In the genomic region with DNA sequence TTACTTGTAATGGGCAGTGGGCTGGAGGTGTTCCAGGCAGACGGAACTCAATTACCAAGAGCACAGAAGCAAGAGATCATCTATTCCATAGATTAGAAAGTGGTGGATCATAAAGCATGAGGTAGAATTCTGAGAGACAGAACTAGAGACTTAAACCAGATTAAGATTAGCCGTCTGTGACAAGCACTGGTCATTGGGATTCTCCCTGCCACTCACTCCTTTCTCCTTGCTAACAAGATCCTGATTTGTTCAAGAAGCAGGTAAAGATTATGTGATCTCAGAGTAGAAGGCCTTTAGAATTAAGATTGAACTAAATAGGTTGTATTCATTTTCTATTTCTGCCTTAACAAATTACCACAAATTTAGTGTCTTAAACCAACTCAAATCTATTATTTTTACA, we compare ENCODE assay signal across 10 cellular contexts. TPM values are rescaled to one million over a fixed set of nuclear protein-coding genes. Genes with fewer than 3 reads are reported as not detected.
DNase-seq lines count a peak whose midpoint lies in the region; ATAC-seq and TF ChIP-seq lines count a peak whose summit lies in the region.
"Had no signal": no experiment of that assay in that cellular context is flagged by ENCODE, and none has a peak within 500 bp of the region (broad histone marks: within the 10 kb centered on the region; RNA-seq: fewer than 3 reads in every experiment).

No MANE protein-coding gene starts in this region.

- H3K27ac ChIP-seq in layer of hippocampus (ENCODE audit: low read depth, low read length) (peak overlapping the region; percentile 92), testis (peak overlapping the region; percentile 89 to 96)

- no peaks in the 10 kb centered on the region for H3K9me3 Mint-ChIP-seq in activated naive CD4-positive, alpha-beta T cell treated with anti-CD3 and anti-CD28 coated beads, Interleukin-2, amount 10 ng/mL, durations not matched to agents 7 days and 5 days
- H3K9me3 Mint-ChIP-seq in WTC11, result no peaks in the 10 kb centered on the region

- TF ChIP-seq CTCF in WTC11 (IDR thresholded peaks at IDR 0.05) (no peak), testis (IDR thresholded peaks at IDR 0.05) (no peak)

- TF ChIP-seq POLR2A in testis (IDR thresholded peaks at IDR 0.05), result no peak
- no peak for TF ChIP-seq POLR2A in GM18505 (IDR thresholded peaks at IDR 0.05; ENCODE audit: borderline replicate concordance, extremely low read depth, insufficient read depth, insufficient read length)

- no peak overlapping the region for H3K27ac Mint-ChIP-seq in activated naive CD4-positive, alpha-beta T cell treated with anti-CD3 and anti-CD28 coated beads, Interleukin-2, amount 10 ng/mL, durations not matched to agents 7 days and 5 days
- H3K27ac Mint-ChIP-seq in WTC11, result no peak overlapping the region

- H3K9me3 ChIP-seq in testis, result no peaks in the 10 kb centered on the region
- H3K9me3 ChIP-seq: vagina had no signal

- POLR2A ChIA-PET in WTC11 (lab: Charles Lee), result no interaction called here

- intact Hi-C loops in testis (cut with DNase I; ENCODE audit: low total_unique reads), result no loop called here

- 68 to 73% methylated on average over 2 of the region's 2 CpGs for WGBS in testis, 2 donors

- H3K27me3 ChIP-seq in layer of hippocampus (ENCODE audit: control insufficient read depth, insufficient read depth, low read length), result no peaks in the 10 kb centered on the region
- no peaks in the 10 kb centered on the region for H3K27me3 ChIP-seq in testis
- H3K27me3 ChIP-seq: vagina had no signal

- H3K36me3 ChIP-seq in testis (ENCODE audit: low read depth, missing control alignments), result no peaks in the 10 kb centered on the region
- H3K36me3 ChIP-seq: vagina had no signal

- peaks cover 40% of the 10 kb centered on the region for H3K4me1 Mint-ChIP-seq in activated naive CD4-positive, alpha-beta T cell treated with anti-CD3 and anti-CD28 coated beads, Interleukin-2, amount 10 ng/mL, durations not matched to agents 7 days and 5 days
- peaks cover 20% of the 10 kb centered on the region for H3K4me1 Mint-ChIP-seq in WTC11

- ATAC-seq in WTC11 (no peak), HG03196 (IDR thresholded peaks at IDR 0.05; ENCODE audit: unreplicated experiment) (no peak), GM18505 (IDR thresholded peaks at IDR 0.05; ENCODE audit: unreplicated experiment) (no peak)
- ATAC-seq: activated CD4-positive, CD25-positive, alpha-beta regulatory T cell treated with anti-CD3 and anti-CD28 coated beads, Interleukin-2, amount 50 U/mL, for 24 hours had no signal

- H3K4me1 ChIP-seq in testis, result peaks cover 10% of the 10 kb centered on the region

- peaks cover 4% of the 10 kb centered on the region for H3K27me3 Mint-ChIP-seq in activated naive CD4-positive, alpha-beta T cell treated with anti-CD3 and anti-CD28 coated beads, Interleukin-2, amount 10 ng/mL, durations not matched to agents 7 days and 5 days
- H3K27me3 Mint-ChIP-seq in WTC11 (ENCODE audit: low read depth), result no peaks in the 10 kb centered on the region; the same call in 1 of the 2 replicates

- CTCF ChIA-PET in activated naive CD4-positive, alpha-beta T cell treated with anti-CD3 and anti-CD28 coated beads, Interleukin-2, amount 10 ng/mL, durations not matched to agents 7 days and 5 days (lab: Charles Lee), result no interaction called here
- CTCF ChIA-PET in WTC11 (lab: Charles Lee), result no interaction called here

- no peak for DNase-seq in activated naive CD4-positive, alpha-beta T cell treated with anti-CD3 and anti-CD28 coated beads, Interleukin-2, amount 10 ng/mL, durations not matched to agents 7 days and 5 days
- DNase-seq in activated naive CD4-positive, alpha-beta T cell treated with Interleukin-2 at 50 U/mL for 16 hours, result no peak
- no peak for DNase-seq in WTC11 (ENCODE audit: low spot score)
- DNase-seq in testis, result no peak
- DNase-seq in AG20443 (ENCODE audit: low spot score), result no peak

- peaks cover 5% of the 10 kb centered on the region for H3K36me3 Mint-ChIP-seq in activated naive CD4-positive, alpha-beta T cell treated with anti-CD3 and anti-CD28 coated beads, Interleukin-2, amount 10 ng/mL, durations not matched to agents 7 days and 5 days
- peaks cover under 1% of the 10 kb centered on the region for H3K36me3 Mint-ChIP-seq in WTC11

- H3K4me3 ChIP-seq in testis, result peak overlapping the region in 1 of 2 donors; percentile 93

- H3K4me3 Mint-ChIP-seq in activated naive CD4-positive, alpha-beta T cell treated with anti-CD3 and anti-CD28 coated beads, Interleukin-2, amount 10 ng/mL, durations not matched to agents 7 days and 5 days, result peak overlapping the region; percentile 100
- peak overlapping the region; percentile 100 for H3K4me3 Mint-ChIP-seq in WTC11

TF ChIP-seq in WTC11, 78 proteins besides CTCF, POLR2A, EP300 and RAD21:
- no peak for TF ChIP-seq CREM (CRISPR knock-in tag; IDR thresholded peaks at IDR 0.05)
- no peak for TF ChIP-seq IRF2 (CRISPR knock-in tag; IDR thresholded peaks at IDR 0.05; ENCODE audit: borderline replicate concordance, low read depth)
- TF ChIP-seq, protein P1, sequence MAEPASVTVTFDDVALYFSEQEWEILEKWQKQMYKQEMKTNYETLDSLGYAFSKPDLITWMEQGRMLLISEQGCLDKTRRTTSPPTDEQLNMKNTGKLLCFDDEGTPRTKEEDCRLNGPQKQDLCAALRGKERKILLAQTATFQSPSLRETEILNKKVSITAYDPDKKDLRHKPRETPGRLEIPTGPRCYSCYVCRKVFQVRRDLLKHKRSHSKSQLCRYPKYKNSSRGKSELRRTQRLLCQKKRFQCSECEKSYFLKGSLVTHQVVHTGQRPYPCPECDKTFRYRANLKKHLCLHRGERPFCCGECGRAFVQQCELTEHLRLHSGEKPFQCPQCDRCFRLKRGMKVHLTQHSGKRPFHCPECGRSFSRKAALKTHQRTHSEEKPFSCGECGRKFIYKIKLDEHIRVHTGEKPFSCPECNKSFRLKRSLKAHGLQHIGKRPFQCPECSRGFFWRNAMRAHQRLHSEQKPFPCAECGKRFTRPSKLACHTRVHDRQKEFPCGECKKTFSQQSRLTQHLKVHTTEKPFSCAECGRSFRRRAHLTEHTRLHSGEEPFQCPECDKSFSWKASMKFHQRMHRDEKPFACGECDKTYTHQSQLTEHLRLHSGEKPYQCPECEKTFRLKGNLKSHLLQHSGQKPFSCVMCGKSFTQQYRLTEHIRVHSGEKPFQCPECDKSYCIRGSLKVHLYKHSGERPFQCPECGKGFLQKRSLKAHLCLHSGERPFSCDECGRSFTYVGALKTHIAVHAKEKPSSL (CRISPR knock-in tag; conservative IDR thresholded peaks at IDR 0.05), result no peak
- TF ChIP-seq TEAD4 (CRISPR knock-in tag; IDR thresholded peaks at IDR 0.05), result no peak
- no peak for TF ChIP-seq ZNF396 (CRISPR knock-in tag; IDR thresholded peaks at IDR 0.05; ENCODE audit: borderline replicate concordance)
- TF ChIP-seq, protein P2, sequence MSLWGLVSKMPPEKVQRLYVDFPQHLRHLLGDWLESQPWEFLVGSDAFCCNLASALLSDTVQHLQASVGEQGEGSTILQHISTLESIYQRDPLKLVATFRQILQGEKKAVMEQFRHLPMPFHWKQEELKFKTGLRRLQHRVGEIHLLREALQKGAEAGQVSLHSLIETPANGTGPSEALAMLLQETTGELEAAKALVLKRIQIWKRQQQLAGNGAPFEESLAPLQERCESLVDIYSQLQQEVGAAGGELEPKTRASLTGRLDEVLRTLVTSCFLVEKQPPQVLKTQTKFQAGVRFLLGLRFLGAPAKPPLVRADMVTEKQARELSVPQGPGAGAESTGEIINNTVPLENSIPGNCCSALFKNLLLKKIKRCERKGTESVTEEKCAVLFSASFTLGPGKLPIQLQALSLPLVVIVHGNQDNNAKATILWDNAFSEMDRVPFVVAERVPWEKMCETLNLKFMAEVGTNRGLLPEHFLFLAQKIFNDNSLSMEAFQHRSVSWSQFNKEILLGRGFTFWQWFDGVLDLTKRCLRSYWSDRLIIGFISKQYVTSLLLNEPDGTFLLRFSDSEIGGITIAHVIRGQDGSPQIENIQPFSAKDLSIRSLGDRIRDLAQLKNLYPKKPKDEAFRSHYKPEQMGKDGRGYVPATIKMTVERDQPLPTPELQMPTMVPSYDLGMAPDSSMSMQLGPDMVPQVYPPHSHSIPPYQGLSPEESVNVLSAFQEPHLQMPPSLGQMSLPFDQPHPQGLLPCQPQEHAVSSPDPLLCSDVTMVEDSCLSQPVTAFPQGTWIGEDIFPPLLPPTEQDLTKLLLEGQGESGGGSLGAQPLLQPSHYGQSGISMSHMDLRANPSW (CRISPR knock-in tag; conservative IDR thresholded peaks at IDR 0.05; ENCODE audit: low read depth), result no peak
- no peak for TF ChIP-seq ZNF416 (CRISPR knock-in tag; IDR thresholded peaks at IDR 0.05)
- TF ChIP-seq RORB (CRISPR knock-in tag; IDR thresholded peaks at IDR 0.05), result no peak
- no peak for TF ChIP-seq RELA (CRISPR knock-in tag; IDR thresholded peaks at IDR 0.05; ENCODE audit: borderline replicate concordance)
- TF ChIP-seq GRHL2 (CRISPR knock-in tag; IDR thresholded peaks at IDR 0.05; ENCODE audit: insufficient replicate concordance, severe bottlenecking), result no peak
- TF ChIP-seq, protein P3, sequence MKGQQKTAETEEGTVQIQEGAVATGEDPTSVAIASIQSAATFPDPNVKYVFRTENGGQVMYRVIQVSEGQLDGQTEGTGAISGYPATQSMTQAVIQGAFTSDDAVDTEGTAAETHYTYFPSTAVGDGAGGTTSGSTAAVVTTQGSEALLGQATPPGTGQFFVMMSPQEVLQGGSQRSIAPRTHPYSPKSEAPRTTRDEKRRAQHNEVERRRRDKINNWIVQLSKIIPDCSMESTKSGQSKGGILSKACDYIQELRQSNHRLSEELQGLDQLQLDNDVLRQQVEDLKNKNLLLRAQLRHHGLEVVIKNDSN (CRISPR knock-in tag; IDR thresholded peaks at IDR 0.05), result no peak
- TF ChIP-seq ZNF423 (CRISPR knock-in tag; IDR thresholded peaks at IDR 0.05), result no peak
- no peak for TF ChIP-seq HMGA2 (CRISPR knock-in tag; IDR thresholded peaks at IDR 0.05)
- no peak for TF ChIP-seq SOX15 (CRISPR knock-in tag; IDR thresholded peaks at IDR 0.05)
- TF ChIP-seq ZNF138 (CRISPR knock-in tag; conservative IDR thresholded peaks at IDR 0.05), result no peak
- no peak for TF ChIP-seq KAT7 (CRISPR knock-in tag; IDR thresholded peaks at IDR 0.05; ENCODE audit: borderline replicate concordance)
- no peak for TF ChIP-seq ZNF317 (CRISPR knock-in tag; IDR thresholded peaks at IDR 0.05; ENCODE audit: borderline replicate concordance, low read depth)
- no peak for TF ChIP-seq CREB1 (CRISPR knock-in tag; IDR thresholded peaks at IDR 0.05)
TF ChIP-seq in WTC11: peak in this region for 0.

RNA-seq across cellular contexts. Expression of a gene that starts 1.5 kb away (rescaled TPM):
- 25.3 to 28.6 TPM (median 25.8 TPM) in 3 replicates for total RNA-seq in WTC11 (2021)
- 10 to 100 TPM; 28.1 to 29.2 TPM for total RNA-seq in testis
- 37.6 TPM for polyA plus RNA-seq in testis (ENCODE audit: insufficient read depth, low read depth, low replicate concordance)
